ENCODE assay signal across 1 cellular context in the genomic region with DNA sequence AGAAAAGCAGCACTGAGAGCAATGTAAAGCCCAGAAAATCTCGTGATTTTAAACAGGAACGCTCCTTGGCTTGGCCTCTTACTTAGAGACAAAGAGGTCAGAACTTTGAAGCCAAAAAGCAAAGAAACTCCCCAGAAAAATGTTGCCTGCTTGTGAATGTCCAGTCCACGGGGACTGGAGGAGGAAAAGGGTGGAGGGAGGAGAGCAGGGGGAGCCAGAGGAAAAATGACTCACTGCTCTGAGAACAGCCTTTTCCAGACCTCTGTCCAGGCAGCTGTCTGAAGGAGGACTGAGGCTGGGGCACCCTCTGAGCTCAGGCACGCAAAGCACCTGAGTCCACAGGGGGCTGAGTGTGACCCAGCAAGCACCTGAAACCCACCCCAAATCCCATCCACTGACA.
TF ChIP-seq lines count a peak whose summit lies in the region.

No MANE protein-coding gene starts in this region.

TF ChIP-seq in K562, 482 proteins besides CTCF, POLR2A, EP300 and RAD21 (continued from another document):
- TF ChIP-seq, protein P1, sequence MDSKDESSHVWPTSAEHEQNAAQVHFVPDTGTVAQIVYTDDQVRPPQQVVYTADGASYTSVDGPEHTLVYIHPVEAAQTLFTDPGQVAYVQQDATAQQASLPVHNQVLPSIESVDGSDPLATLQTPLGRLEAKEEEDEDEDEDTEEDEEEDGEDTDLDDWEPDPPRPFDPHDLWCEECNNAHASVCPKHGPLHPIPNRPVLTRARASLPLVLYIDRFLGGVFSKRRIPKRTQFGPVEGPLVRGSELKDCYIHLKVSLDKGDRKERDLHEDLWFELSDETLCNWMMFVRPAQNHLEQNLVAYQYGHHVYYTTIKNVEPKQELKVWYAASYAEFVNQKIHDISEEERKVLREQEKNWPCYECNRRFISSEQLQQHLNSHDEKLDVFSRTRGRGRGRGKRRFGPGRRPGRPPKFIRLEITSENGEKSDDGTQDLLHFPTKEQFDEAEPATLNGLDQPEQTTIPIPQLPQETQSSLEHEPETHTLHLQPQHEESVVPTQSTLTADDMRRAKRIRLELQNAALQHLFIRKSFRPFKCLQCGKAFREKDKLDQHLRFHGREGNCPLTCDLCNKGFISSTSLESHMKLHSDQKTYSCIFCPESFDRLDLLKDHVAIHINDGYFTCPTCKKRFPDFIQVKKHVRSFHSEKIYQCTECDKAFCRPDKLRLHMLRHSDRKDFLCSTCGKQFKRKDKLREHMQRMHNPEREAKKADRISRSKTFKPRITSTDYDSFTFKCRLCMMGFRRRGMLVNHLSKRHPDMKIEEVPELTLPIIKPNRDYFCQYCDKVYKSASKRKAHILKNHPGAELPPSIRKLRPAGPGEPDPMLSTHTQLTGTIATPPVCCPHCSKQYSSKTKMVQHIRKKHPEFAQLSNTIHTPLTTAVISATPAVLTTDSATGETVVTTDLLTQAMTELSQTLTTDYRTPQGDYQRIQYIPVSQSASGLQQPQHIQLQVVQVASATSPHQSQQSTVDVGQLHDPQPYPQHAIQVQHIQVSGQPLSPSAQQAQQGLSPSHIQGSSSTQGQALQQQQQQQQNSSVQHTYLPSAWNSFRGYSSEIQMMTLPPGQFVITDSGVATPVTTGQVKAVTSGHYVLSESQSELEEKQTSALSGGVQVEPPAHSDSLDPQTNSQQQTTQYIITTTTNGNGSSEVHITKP (IDR thresholded peaks at IDR 0.05; ENCODE audit: partially characterized antibody): peak; percentile 52
- TF ChIP-seq, protein P2, sequence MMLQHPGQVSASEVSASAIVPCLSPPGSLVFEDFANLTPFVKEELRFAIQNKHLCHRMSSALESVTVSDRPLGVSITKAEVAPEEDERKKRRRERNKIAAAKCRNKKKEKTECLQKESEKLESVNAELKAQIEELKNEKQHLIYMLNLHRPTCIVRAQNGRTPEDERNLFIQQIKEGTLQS (IDR thresholded peaks at IDR 0.05): peak; percentile 65
- TF ChIP-seq, protein P2 (CRISPR knock-in tag; conservative IDR thresholded peaks at IDR 0.05): no peak
- TF ChIP-seq ZNF134 (CRISPR knock-in tag; conservative IDR thresholded peaks at IDR 0.05) (no peak), ZFX (CRISPR knock-in tag; IDR thresholded peaks at IDR 0.05) (0 out of 2 replicates have a peak, but pooled peaks have one; percentile 2), ARID1B (IDR thresholded peaks at IDR 0.05) (peak; percentile 11; the same call in 1 of the 2 replicates), CBX3 (IDR thresholded peaks at IDR 0.05; ENCODE audit: borderline replicate concordance in 1 of 2, low read length in 2 of 2) (no peak), GABPB1 (CRISPR knock-in tag; IDR thresholded peaks at IDR 0.05) (0 out of 2 replicates have a peak, but pooled peaks have one; percentile 21), EWSR1 (IDR thresholded peaks at IDR 0.05; ENCODE audit: borderline replicate concordance, low read depth, partially characterized antibody) (no peak), ZNF263 (CRISPR knock-in tag; IDR thresholded peaks at IDR 0.05; ENCODE audit: borderline replicate concordance) (peak; percentile 95), JUN (IDR thresholded peaks at IDR 0.05; ENCODE audit: borderline replicate concordance, low read depth, low read length) (peak; percentile 64; the same call in 1 of the 2 replicates), JUN (CRISPR knock-in tag; IDR thresholded peaks at IDR 0.05; ENCODE audit: borderline replicate concordance) (no peak), MEF2D (tag; conservative IDR thresholded peaks at IDR 0.05; ENCODE audit: low read depth) (no peak), KDM4B (IDR thresholded peaks at IDR 0.05; ENCODE audit: borderline replicate concordance in 2 of 2, low read depth in 1 of 2) (no peak), SMARCE1 (IDR thresholded peaks at IDR 0.05) (0 out of 2 replicates have a peak, but pooled peaks have one; percentile 15), CCNT2 (IDR thresholded peaks at IDR 0.05; ENCODE audit: borderline replicate concordance, extremely low read depth, insufficient read length, low read depth, low read length) (no peak), ELF2 (CRISPR knock-in tag; IDR thresholded peaks at IDR 0.05) (peak; percentile 41; the same call in 1 of the 2 replicates), JUND (IDR thresholded peaks at IDR 0.05; ENCODE audit: borderline replicate concordance, low read depth, low read length) (peak; percentile 87), JUND (tag; IDR thresholded peaks at IDR 0.05; ENCODE audit: borderline replicate concordance, low read depth, low read length) (peak; percentile 48; the same call in 1 of the 3 replicates), SPI1 (IDR thresholded peaks at IDR 0.05; ENCODE audit: borderline replicate concordance, low read depth, low read length) (no peak)
